ENCODE assay signal across 8 cellular contexts in the genomic region with DNA sequence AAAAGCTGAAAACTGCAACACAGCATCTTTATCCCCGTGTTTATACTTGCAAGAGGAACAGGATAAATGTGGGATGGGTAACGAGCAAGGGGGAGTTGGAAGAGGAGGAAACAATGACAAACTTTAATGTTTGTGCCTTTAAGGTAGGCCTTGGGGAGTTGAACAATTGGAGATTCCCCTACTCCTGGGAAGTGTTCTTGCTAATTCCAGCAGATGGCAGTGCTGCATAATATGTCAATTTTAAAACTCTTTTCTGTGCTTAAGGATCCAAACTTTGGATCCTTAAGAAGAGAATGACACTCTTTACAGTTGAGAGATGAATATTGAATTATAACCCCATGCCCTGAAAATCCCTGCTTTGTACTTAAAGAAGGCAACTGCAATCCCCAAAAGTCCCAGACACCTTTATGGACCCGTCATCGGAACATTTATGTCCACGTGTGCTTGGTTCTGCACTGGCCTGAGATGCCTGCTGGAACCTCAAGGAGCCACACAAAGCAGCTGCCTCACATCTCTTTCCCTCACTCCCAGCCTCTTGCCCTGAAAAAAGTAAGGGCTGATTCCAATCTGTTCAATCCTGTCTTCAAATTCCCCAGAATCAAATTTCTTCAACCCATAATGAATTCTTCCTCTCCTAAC. TPM values are rescaled to one million over a fixed set of nuclear protein-coding genes. Genes with fewer than 3 reads are reported as not detected.
DNase-seq lines count a peak whose midpoint lies in the region; ATAC-seq and TF ChIP-seq lines count a peak whose summit lies in the region.
"Had no signal": no experiment of that assay in that cellular context is flagged by ENCODE, and none has a peak within 500 bp of the region (broad histone marks: within the 10 kb centered on the region; RNA-seq: fewer than 3 reads in every experiment).

No MANE protein-coding gene starts in this region.

- peak; percentile 77 for DNase-seq in ELR (ENCODE audit: low read depth)
- DNase-seq in RKO (ENCODE audit: low spot score): peak; percentile 68
- DNase-seq in epithelial cell of esophagus (ENCODE audit: low read depth): peak; percentile 67
- peak; percentile 78 for DNase-seq in myocyte (ENCODE audit: low read depth)
- DNase-seq: activated T-cell treated with anti-CD3 and anti-CD28 coated beads, Interleukin-2, amount 50 U/mL, for 4 hours had no signal

- H3K4me3 ChIP-seq in epithelial cell of esophagus (ENCODE audit: low read length): no peak overlapping the region

- ATAC-seq in HG02973 (IDR thresholded peaks at IDR 0.05; ENCODE audit: unreplicated experiment) (peak; percentile 70), GM18870 (IDR thresholded peaks at IDR 0.05; ENCODE audit: unreplicated experiment) (no peak), HG02798 (IDR thresholded peaks at IDR 0.05; ENCODE audit: poor library complexity, unreplicated experiment) (no peak)

- TF ChIP-seq CTCF in epithelial cell of esophagus (IDR thresholded peaks at IDR 0.05; ENCODE audit: insufficient read depth, low read depth, low read length, missing control alignments): peak; percentile 80

RNA-seq across cellular contexts. Expression of a gene that starts 12.0 kb away (rescaled TPM):
- total RNA-seq in myocyte: 19.5 and 21.6 TPM in 2 replicates
- 4.4 TPM for polyA plus RNA-seq in myocyte (2012)

RNA-seq across cellular contexts. Expression of a gene that starts 33.9 kb away (rescaled TPM):
- 22.7 and 49.0 TPM in 2 replicates for total RNA-seq in myocyte
- polyA plus RNA-seq in myocyte (2012): 5.6 TPM

RNA-seq across cellular contexts. Expression of a gene that starts 48.5 kb away (rescaled TPM):
- total RNA-seq in myocyte: not detected in 2 replicates
- not detected for polyA plus RNA-seq in myocyte (2012)
- total RNA-seq: activated T-cell treated with anti-CD3 and anti-CD28 coated beads, Interleukin-2, amount 50 U/mL, for 4 hours had no signal
